26 cellular contexts compared by ENCODE assay signal in genomic region chr7:151623766-151624165, GRCh38.
DNase-seq lines count a peak whose midpoint lies in the region; ATAC-seq, FAIRE-seq and TF ChIP-seq lines count a peak whose summit lies in the region.
"Had no signal": no experiment of that assay in that cellular context is flagged by ENCODE, and none has a peak within 500 bp of the region (broad histone marks: within the 10 kb centered on the region; RNA-seq: fewer than 3 reads in every experiment).

No MANE protein-coding gene starts in this region.

- no peaks in the 10 kb centered on the region for H3K9me3 ChIP-seq in smooth muscle cell (replicated peaks; ENCODE audit: low read depth)
- H3K9me3 ChIP-seq: colonic mucosa, ovary had no signal

- H3K27me3 Mint-ChIP-seq in Calu3 (ENCODE audit: unreplicated experiment) = no peaks in the 10 kb centered on the region
- H3K27me3 Mint-ChIP-seq: CD4-positive, alpha-beta memory T cell had no signal

- H4K20me1 ChIP-seq in smooth muscle cell (ENCODE audit: low read depth) = peaks cover 8% of the 10 kb centered on the region

- peaks cover 7% of the 10 kb centered on the region for H3K79me2 ChIP-seq in smooth muscle cell (ENCODE audit: low read depth)

- H3K4me3 ChIP-seq in bronchial epithelial cell (ENCODE audit: low read depth, low read length) (no peak overlapping the region), smooth muscle cell (no peak overlapping the region)
- H3K4me3 ChIP-seq: colonic mucosa, ovary had no signal

- H3K9ac ChIP-seq in smooth muscle cell (ENCODE audit: low read depth) = no peak overlapping the region

- H3K27ac Mint-ChIP-seq in Calu3 (ENCODE audit: unreplicated experiment) = peak overlapping the region; percentile 43

- H2AFZ ChIP-seq in smooth muscle cell (ENCODE audit: low read depth) = no peak overlapping the region

- no peak overlapping the region for H3K4me3 Mint-ChIP-seq in Calu3 (ENCODE audit: low read depth, unreplicated experiment)
- H3K4me3 Mint-ChIP-seq: CD4-positive, alpha-beta memory T cell; H9; stimulated activated effector memory CD8-positive, alpha-beta T cell treated with anti-CD3 and anti-CD28 coated beads, Interleukin-12 subunit alpha, Interleukin-12 subunit beta, amount 100 ng/mL, for 72 hours had no signal

- CTCF ChIA-PET in Calu3 (lab: Charles Lee) = interaction anchor here (0.6 to 0.7 kb wide), 2 partner anchors 130 to 367 kb away, joined by 3 read pairs; no protein-coding TSS in a partner anchor

- no peaks in the 10 kb centered on the region for H3F3A ChIP-seq in smooth muscle cell (ENCODE audit: low read depth)

- no peak overlapping the region for H3K4me2 ChIP-seq in smooth muscle cell

- peaks cover 42% of the 10 kb centered on the region for H3K4me1 Mint-ChIP-seq in Calu3 (ENCODE audit: low read depth, unreplicated experiment)

- no TSS peak for BruUV-seq in Calu3 (replicated peaks; lab: Mats Ljungman, UMichigan)

- peaks cover 4% of the 10 kb centered on the region for H3K36me3 Mint-ChIP-seq in Calu3 (ENCODE audit: insufficient read depth, unreplicated experiment)

- TF ChIP-seq CTCF in Calu3 (IDR thresholded peaks at IDR 0.05; ENCODE audit: unreplicated experiment) = no peak
- no peak for TF ChIP-seq CTCF in bronchial epithelial cell (IDR thresholded peaks at IDR 0.05; ENCODE audit: insufficient read depth, low read length, severe bottlenecking)
- no peak for TF ChIP-seq CTCF in smooth muscle cell (IDR thresholded peaks at IDR 0.05; ENCODE audit: borderline replicate concordance, insufficient read depth, poor library complexity, severe bottlenecking)

- peaks cover 4% of the 10 kb centered on the region for H3K36me3 ChIP-seq in bronchial epithelial cell (ENCODE audit: control insufficient read depth, insufficient read depth, low read length)
- H3K36me3 ChIP-seq in smooth muscle cell (ENCODE audit: low read depth) = no peaks in the 10 kb centered on the region
- H3K36me3 ChIP-seq: colonic mucosa, ovary had no signal

- no peak for ATAC-seq in HG03439 (IDR thresholded peaks at IDR 0.05; ENCODE audit: unreplicated experiment)
- ATAC-seq: foreskin keratinocyte, sciatic nerve had no signal

- DNase-seq in Calu3 (no peak), LHCN-M2 (ENCODE audit: low read depth) (peak; percentile 71), bronchial epithelial cell (ENCODE audit: low read depth) (peak; percentile 8), iris pigment epithelial cell (ENCODE audit: low read depth) (peak; percentile 89), mucosa of gallbladder (ENCODE audit: low spot score) (no peak), smooth muscle cell (lab: John Stamatoyannopoulos, UW; ENCODE audit: unreplicated experiment) (no peak)
- no peak for DNase-seq in activated T-cell treated with anti-CD3 and anti-CD28 coated beads, Interleukin-2, amount 50 U/mL, for 1 hour
- DNase-seq: activated CD4-positive, alpha-beta T cell treated with anti-CD3 and anti-CD28 coated beads, Interleukin-2, amount 50 U/mL, for 48 hours; activated naive CD4-positive, alpha-beta T cell; activated T-cell treated with anti-CD3 and anti-CD28 coated beads for 4 hours; amygdala; CD4-positive, alpha-beta memory T cell; DMS53; foreskin keratinocyte; H9; mammary epithelial cell; NCI-H1048; NCI-H1930; ovary; T-helper 2 cell had no signal

- intact Hi-C loops in Calu3 (cut with micrococcal nuclease; ENCODE audit: unreplicated experiment) = no loop called here

- 90% methylated on average over 6 of the region's 6 CpGs for WGBS in smooth muscle cell (ENCODE audit: low lambda C conversion rate)

- H3K9me3 Mint-ChIP-seq in Calu3 (ENCODE audit: low read depth, unreplicated experiment) = no peaks in the 10 kb centered on the region
- H3K9me3 Mint-ChIP-seq: CD4-positive, alpha-beta memory T cell; H9; stimulated activated effector memory CD8-positive, alpha-beta T cell treated with anti-CD3 and anti-CD28 coated beads, Interleukin-12 subunit alpha, Interleukin-12 subunit beta, amount 100 ng/mL, for 72 hours had no signal

- H3K27ac ChIP-seq in smooth muscle cell (ENCODE audit: low read depth) = no peak overlapping the region
- H3K27ac ChIP-seq: colonic mucosa, foreskin keratinocyte, ovary, VCaP had no signal

- no peak for FAIRE-seq in bronchial epithelial cell (lab: Jason Lieb, UNC)
- FAIRE-seq: keratinocyte had no signal

- H3K27me3 ChIP-seq in bronchial epithelial cell (ENCODE audit: control insufficient read depth, insufficient read depth, low read length) (no peaks in the 10 kb centered on the region), smooth muscle cell (ENCODE audit: low read depth) (no peaks in the 10 kb centered on the region)
- H3K27me3 ChIP-seq: colonic mucosa, foreskin keratinocyte, ovary had no signal

- H3K4me1 ChIP-seq in smooth muscle cell (ENCODE audit: low read depth) = no peaks in the 10 kb centered on the region
- H3K4me1 ChIP-seq: colonic mucosa had no signal

Comparison
In these comparisons a context has a peak if more than half of its experiments do, and no peak if none do; other contexts are left out.
1. DNase-seq: peak in LHCN-M2 (single experiment), bronchial epithelial cell (single experiment) and iris pigment epithelial cell (single experiment); none in Calu3 (single experiment), mucosa of gallbladder (single experiment), smooth muscle cell (single experiment) and activated T-cell treated with anti-CD3 and anti-CD28 coated beads, Interleukin-2, amount 50 U/mL, for 1 hour (single experiment).